ENCODE assay signal across 8 cellular contexts in the genomic region with DNA sequence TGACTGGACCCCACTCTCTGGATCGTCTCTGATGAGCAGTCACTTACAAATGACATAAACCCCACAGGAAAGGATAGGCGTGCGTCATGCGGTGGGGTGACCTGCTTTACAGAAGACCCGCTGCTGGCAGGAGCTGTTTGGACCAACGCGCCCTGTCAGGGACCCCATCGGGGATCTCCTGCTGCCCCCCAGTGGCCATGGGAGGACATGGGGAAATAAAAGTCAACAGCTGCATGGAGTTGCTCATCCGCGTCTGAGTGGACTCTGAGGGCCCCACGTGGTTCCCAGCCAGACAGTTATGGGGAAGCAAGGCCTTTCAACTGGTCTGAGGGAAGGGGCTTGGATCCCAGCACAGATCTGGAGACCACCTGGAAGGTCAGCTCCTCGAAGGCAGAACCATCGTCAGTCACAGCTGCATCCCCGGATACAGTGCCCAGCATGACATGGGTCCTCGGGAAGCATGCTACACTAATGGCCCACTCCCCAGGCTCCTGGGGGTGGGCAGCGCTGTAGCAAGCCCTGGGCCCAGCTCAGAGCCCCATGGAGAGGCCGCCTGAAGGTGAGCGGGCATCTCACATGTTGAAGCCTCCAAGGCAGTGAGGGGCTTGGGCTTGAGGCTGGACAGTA. TPM values are rescaled to one million over a fixed set of nuclear protein-coding genes. Genes with fewer than 3 reads are reported as not detected.
DNase-seq lines count a peak whose midpoint lies in the region; ATAC-seq, FAIRE-seq and TF ChIP-seq lines count a peak whose summit lies in the region.

No MANE protein-coding gene starts in this region.

- H3K36me3 Mint-ChIP-seq in CD4-positive, CD25-positive, alpha-beta regulatory T cell = no peaks in the 10 kb centered on the region
- H3K36me3 Mint-ChIP-seq in WTC11 = no peaks in the 10 kb centered on the region

- peak; percentile 69 to 73 for ATAC-seq in CD4-positive, CD25-positive, alpha-beta regulatory T cell (ENCODE audit: low read depth in 2 of 2)
- ATAC-seq in WTC11 (peak; percentile 87), HG03025 (IDR thresholded peaks at IDR 0.05; ENCODE audit: low FRiP score, unreplicated experiment) (no peak)

- POLR2A ChIA-PET in WTC11 (lab: Charles Lee) = interaction anchor here (0.6 to 1.1 kb wide), 2 partner anchors 36 to 97 kb away, joined by 3 read pairs; no protein-coding TSS in a partner anchor

- no peaks in the 10 kb centered on the region for H3K27me3 Mint-ChIP-seq in CD4-positive, CD25-positive, alpha-beta regulatory T cell
- no peaks in the 10 kb centered on the region for H3K27me3 Mint-ChIP-seq in WTC11 (ENCODE audit: low read depth)

- no peak for TF ChIP-seq POLR2A in breast epithelium (IDR thresholded peaks at IDR 0.05)

- DNase-seq in CD4-positive, CD25-positive, alpha-beta regulatory T cell = peak; percentile 53 to 70 (median 67)
- peak; percentile 75 for DNase-seq in HCEC 1CT
- peak; percentile 64 for DNase-seq in NCI-H2171 treated with DMSO at 0.1 percent for 48 hours (lab: John Stamatoyannopoulos, UW)
- peak; percentile 94 for DNase-seq in WTC11 (ENCODE audit: low spot score)
- peak; percentile 74 to 81 for DNase-seq in breast epithelium (ENCODE audit: low spot score in 2 of 2)
- DNase-seq in kidney = peak; percentile 94
- DNase-seq in stimulated activated CD4-positive, alpha-beta T cell treated with anti-CD3 and anti-CD28 coated beads, Interleukin-15, amount 100 ng/mL, for 48 hours (ENCODE audit: low read depth in 2 of 2) = peak; percentile 71 to 74

- intact Hi-C loops in breast epithelium (cut with DNase I; ENCODE audit: low total_unique reads) (no loop called here), kidney (cut with DNase I) (loop anchor here (5.0 kb wide), 1 partner anchor 202 kb away; no protein-coding TSS in a partner anchor)

- H3K9ac ChIP-seq in kidney (ENCODE audit: low read length in 2 of 2) = no peak overlapping the region

- TF ChIP-seq CTCF in WTC11 (IDR thresholded peaks at IDR 0.05) = peak; percentile 85
- peak; percentile 67 to 87 (median 83) for TF ChIP-seq CTCF in breast epithelium (IDR thresholded peaks at IDR 0.05)
- peak; percentile 90 for TF ChIP-seq CTCF in kidney (IDR thresholded peaks at IDR 0.05; ENCODE audit: borderline replicate concordance, extremely low read depth, insufficient read depth)

- FAIRE-seq in kidney (lab: Jason Lieb, UNC) = no peak

- H3K27ac ChIP-seq in CD4-positive, CD25-positive, alpha-beta regulatory T cell (ENCODE audit: insufficient read depth, low read length, poor library complexity, severe bottlenecking) = no peak overlapping the region
- H3K27ac ChIP-seq in breast epithelium = no peak overlapping the region
- H3K27ac ChIP-seq in kidney (ENCODE audit: low read depth in 2 of 2, low read length in 2 of 2) = no peak overlapping the region

- H3K4me3 ChIP-seq in CD4-positive, CD25-positive, alpha-beta regulatory T cell (ENCODE audit: low read depth, low read length) = no peak overlapping the region
- H3K4me3 ChIP-seq in breast epithelium (peak overlapping the region in 1 of 3 donors; percentile 39), kidney (ENCODE audit: low read length in 2 of 2) (no peak overlapping the region)

- peaks cover 0 to 2% (median 0%) of the 10 kb centered on the region in 7 donors for H3K9me3 Mint-ChIP-seq in CD4-positive, CD25-positive, alpha-beta regulatory T cell
- no peaks in the 10 kb centered on the region for H3K9me3 Mint-ChIP-seq in WTC11

- H3K27ac Mint-ChIP-seq in CD4-positive, CD25-positive, alpha-beta regulatory T cell = no peak overlapping the region
- no peak overlapping the region for H3K27ac Mint-ChIP-seq in WTC11

- no peaks in the 10 kb centered on the region for H3K36me3 ChIP-seq in CD4-positive, CD25-positive, alpha-beta regulatory T cell (ENCODE audit: control insufficient read depth, insufficient read depth, low read length)
- H3K36me3 ChIP-seq in breast epithelium (no peaks in the 10 kb centered on the region), kidney (ENCODE audit: control insufficient read depth in 1 of 2, insufficient read depth in 2 of 2, low read length in 2 of 2) (no peaks in the 10 kb centered on the region)

- H3K27me3 ChIP-seq in CD4-positive, CD25-positive, alpha-beta regulatory T cell (ENCODE audit: control insufficient read depth, insufficient read depth, low read length) = no peaks in the 10 kb centered on the region
- H3K27me3 ChIP-seq in breast epithelium = no peaks in the 10 kb centered on the region

- CTCF ChIA-PET in WTC11 (lab: Charles Lee) = interaction anchor here (0.6 to 2.0 kb wide), 68 partner anchors 9 to 669 kb away, joined by 3 to 50 read pairs (median 4); partner anchors contain the start of genes ALS2CL, CCDC12, LTF and MYL3

- H3K4me1 Mint-ChIP-seq in CD4-positive, CD25-positive, alpha-beta regulatory T cell = peaks cover 4 to 16% (median 10%) of the 10 kb centered on the region in 4 donors
- H3K4me1 Mint-ChIP-seq in WTC11 = no peaks in the 10 kb centered on the region

- no peak overlapping the region for H3K4me3 Mint-ChIP-seq in CD4-positive, CD25-positive, alpha-beta regulatory T cell
- no peak overlapping the region for H3K4me3 Mint-ChIP-seq in WTC11

- H3K9me3 ChIP-seq in CD4-positive, CD25-positive, alpha-beta regulatory T cell (ENCODE audit: control insufficient read depth in 2 of 2, low read length in 2 of 2) = no peaks in the 10 kb centered on the region
- H3K9me3 ChIP-seq in breast epithelium (no peaks in the 10 kb centered on the region), kidney (ENCODE audit: control insufficient read depth in 1 of 2, low read length in 2 of 2) (no peaks in the 10 kb centered on the region)

- peaks cover 8% of the 10 kb centered on the region for H3K4me1 ChIP-seq in CD4-positive, CD25-positive, alpha-beta regulatory T cell (ENCODE audit: control insufficient read depth, insufficient read depth, low read length, poor library complexity, severe bottlenecking)
- H3K4me1 ChIP-seq in breast epithelium (peaks cover 2 to 14% of the 10 kb centered on the region in 2 donors), kidney (ENCODE audit: control insufficient read depth in 1 of 2, insufficient read depth in 1 of 2, low read depth in 1 of 2, low read length in 2 of 2) (peaks cover 8 to 24% of the 10 kb centered on the region in 2 donors)

TF ChIP-seq in WTC11, 78 proteins besides CTCF, POLR2A, EP300 and RAD21:
- TF ChIP-seq, protein P1, sequence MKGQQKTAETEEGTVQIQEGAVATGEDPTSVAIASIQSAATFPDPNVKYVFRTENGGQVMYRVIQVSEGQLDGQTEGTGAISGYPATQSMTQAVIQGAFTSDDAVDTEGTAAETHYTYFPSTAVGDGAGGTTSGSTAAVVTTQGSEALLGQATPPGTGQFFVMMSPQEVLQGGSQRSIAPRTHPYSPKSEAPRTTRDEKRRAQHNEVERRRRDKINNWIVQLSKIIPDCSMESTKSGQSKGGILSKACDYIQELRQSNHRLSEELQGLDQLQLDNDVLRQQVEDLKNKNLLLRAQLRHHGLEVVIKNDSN (CRISPR knock-in tag; IDR thresholded peaks at IDR 0.05) = peak; percentile 82
- TF ChIP-seq, protein P2, sequence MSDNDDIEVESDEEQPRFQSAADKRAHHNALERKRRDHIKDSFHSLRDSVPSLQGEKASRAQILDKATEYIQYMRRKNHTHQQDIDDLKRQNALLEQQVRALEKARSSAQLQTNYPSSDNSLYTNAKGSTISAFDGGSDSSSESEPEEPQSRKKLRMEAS (CRISPR knock-in tag; IDR thresholded peaks at IDR 0.05) = peak; percentile 64
- TF ChIP-seq ZMAT4 (CRISPR knock-in tag; IDR thresholded peaks at IDR 0.05) = no peak
- peak; percentile 64 for TF ChIP-seq USF2 (CRISPR knock-in tag; IDR thresholded peaks at IDR 0.05)

RNA-seq across cellular contexts. Expression of gene PTH1R, which starts 32.1 kb away (rescaled TPM):
- total RNA-seq in CD4-positive, CD25-positive, alpha-beta regulatory T cell = not detected
- polyA plus RNA-seq in CD4-positive, CD25-positive, alpha-beta regulatory T cell = not detected
- total RNA-seq in WTC11 (2021) (4.0 to 12.0 TPM (median 5.6 TPM) in 3 replicates), breast epithelium (10 to 100 TPM in 2 of 3 donors, 1 to 10 TPM in 1; 4.7 to 38.2 (median 13.4) TPM), kidney (286 TPM)
- 1,885 TPM for polyA plus RNA-seq in kidney (ENCODE audit: insufficient read depth, low read depth, low replicate concordance)

RNA-seq across cellular contexts. Expression of gene MYL3, which starts 46.4 kb away (rescaled TPM):
- not detected for total RNA-seq in CD4-positive, CD25-positive, alpha-beta regulatory T cell
- not detected for polyA plus RNA-seq in CD4-positive, CD25-positive, alpha-beta regulatory T cell
- total RNA-seq in WTC11 (2021) (0.31 TPM in 1 of 3 replicates, not detected in the others), breast epithelium (1 to 10 TPM; 5.9 to 8.5 (median 6.2) TPM), kidney (41.3 TPM)
- 81.9 TPM for polyA plus RNA-seq in kidney (ENCODE audit: insufficient read depth, low read depth, low replicate concordance)
